Comparison of ENCODE assay signal across 14 cellular contexts in genomic region chr20:5156670-5157448, GRCh38. TPM values are rescaled to one million over a fixed set of nuclear protein-coding genes. Genes with fewer than 3 reads are reported as not detected.
DNase-seq lines count a peak whose midpoint lies in the region; ATAC-seq and TF ChIP-seq lines count a peak whose summit lies in the region.
"Had no signal": no experiment of that assay in that cellular context is flagged by ENCODE, and none has a peak within 500 bp of the region (broad histone marks: within the 10 kb centered on the region; RNA-seq: fewer than 3 reads in every experiment).

No MANE protein-coding gene starts in this region.

- H3K4me3 ChIP-seq in CD8-positive, alpha-beta T cell (ENCODE audit: low read depth, low read length), result no peak overlapping the region
- no peak overlapping the region for H3K4me3 ChIP-seq in choroid plexus epithelial cell (ENCODE audit: low read depth, low read length)
- H3K4me3 ChIP-seq in naive thymus-derived CD4-positive, alpha-beta T cell (ENCODE audit: low read length), result no peak overlapping the region
- no peak overlapping the region for H3K4me3 ChIP-seq in effector memory CD4-positive, alpha-beta T cell (ENCODE audit: insufficient read depth, low read depth, low read length, poor library complexity, severe bottlenecking)

- H3K9me3 Mint-ChIP-seq in CD8-positive, alpha-beta T cell, result no peaks in the 10 kb centered on the region
- H3K9me3 Mint-ChIP-seq in naive thymus-derived CD4-positive, alpha-beta T cell, result peaks cover 0 to 3% (median 0%) of the 10 kb centered on the region in 11 donors
- H3K9me3 Mint-ChIP-seq in activated CD4-positive, alpha-beta T cell treated with anti-CD3 and anti-CD28 coated beads for 36 hours (ENCODE audit: low read depth), result no peaks in the 10 kb centered on the region
- H3K9me3 Mint-ChIP-seq: endodermal cell, nephron had no signal

- no peaks in the 10 kb centered on the region for H3K36me3 ChIP-seq in CD8-positive, alpha-beta T cell (ENCODE audit: insufficient read depth, low read length)
- H3K36me3 ChIP-seq in naive thymus-derived CD4-positive, alpha-beta T cell (ENCODE audit: control insufficient read depth in 2 of 3, insufficient read depth in 3 of 3, low read length in 3 of 3), result no peaks in the 10 kb centered on the region
- peaks cover 8% of the 10 kb centered on the region for H3K36me3 ChIP-seq in effector memory CD4-positive, alpha-beta T cell (ENCODE audit: control insufficient read depth, insufficient read depth, low read length)

- POLR2A ChIA-PET in CD8-positive, alpha-beta T cell (lab: Charles Lee), result interaction anchor here (1.4 kb wide), 1 partner anchor 11 kb away, joined by 3 read pairs; no protein-coding TSS in a partner anchor
- POLR2A ChIA-PET in naive thymus-derived CD4-positive, alpha-beta T cell (lab: Charles Lee), result no interaction called here
- POLR2A ChIA-PET in activated CD4-positive, alpha-beta T cell treated with anti-CD3 and anti-CD28 coated beads for 36 hours (lab: Charles Lee), result no interaction called here

- no peaks in the 10 kb centered on the region for H3K9me3 ChIP-seq in CD8-positive, alpha-beta T cell (ENCODE audit: low read length)
- H3K9me3 ChIP-seq in naive thymus-derived CD4-positive, alpha-beta T cell (ENCODE audit: control insufficient read depth in 2 of 3, low read length in 3 of 3), result no peaks in the 10 kb centered on the region
- H3K9me3 ChIP-seq in effector memory CD4-positive, alpha-beta T cell (ENCODE audit: control insufficient read depth, low read length), result no peaks in the 10 kb centered on the region

- H3K4me1 Mint-ChIP-seq in CD8-positive, alpha-beta T cell (ENCODE audit: low read depth), result peaks cover 73% of the 10 kb centered on the region
- H3K4me1 Mint-ChIP-seq in naive thymus-derived CD4-positive, alpha-beta T cell, result peaks cover 42 to 84% (median 70%) of the 10 kb centered on the region in 7 donors
- H3K4me1 Mint-ChIP-seq in activated CD4-positive, alpha-beta T cell treated with anti-CD3 and anti-CD28 coated beads for 36 hours, result peaks cover 62% of the 10 kb centered on the region

- H3K4me3 Mint-ChIP-seq in CD8-positive, alpha-beta T cell, result no peak overlapping the region
- H3K4me3 Mint-ChIP-seq in naive thymus-derived CD4-positive, alpha-beta T cell, result peak overlapping the region in 3 of 10 donors; percentile 12 to 45 (median 20)
- H3K4me3 Mint-ChIP-seq in activated CD4-positive, alpha-beta T cell treated with anti-CD3 and anti-CD28 coated beads for 36 hours, result no peak overlapping the region
- H3K4me3 Mint-ChIP-seq: endodermal cell, nephron had no signal

- no peak for DNase-seq in CD8-positive, alpha-beta T cell
- DNase-seq in LHCN-M2 (ENCODE audit: low read depth) (peak; percentile 79), choroid plexus epithelial cell (ENCODE audit: low read depth) (peak; percentile 41), RPMI8226 (no peak)
- DNase-seq in naive thymus-derived CD4-positive, alpha-beta T cell, result no peak
- DNase-seq in activated CD4-positive, alpha-beta T cell treated with anti-CD3 and anti-CD28 coated beads for 36 hours, result no peak
- no peak for DNase-seq in effector memory CD4-positive, alpha-beta T cell
- DNase-seq: activated CD8-positive, alpha-beta memory T cell treated with anti-CD3 and anti-CD28 coated beads for 24 hours; endodermal cell; NCI-H1092 treated with DMSO at 0.1 percent for 48 hours; NCI-H748 treated with DMSO at 0.1 percent for 48 hours; T-helper 1 cell had no signal

- intact Hi-C loops in CD8-positive, alpha-beta T cell (cut with DNase I, micrococcal nuclease), result no loop called here
- intact Hi-C loops in naive thymus-derived CD4-positive, alpha-beta T cell (cut with micrococcal nuclease), result no loop called here
- intact Hi-C loops in activated CD4-positive, alpha-beta T cell treated with anti-CD3 and anti-CD28 coated beads for 36 hours (cut with DNase I, micrococcal nuclease), result no loop called here

- no peak for ATAC-seq in CD8-positive, alpha-beta T cell
- no peak for ATAC-seq in naive thymus-derived CD4-positive, alpha-beta T cell
- ATAC-seq in activated CD4-positive, alpha-beta T cell treated with anti-CD3 and anti-CD28 coated beads for 36 hours, result no peak
- ATAC-seq in HG03159 (IDR thresholded peaks at IDR 0.05; ENCODE audit: unreplicated experiment), result no peak

- H3K4me1 ChIP-seq in CD8-positive, alpha-beta T cell (ENCODE audit: insufficient read depth, low read length), result peaks cover 8% of the 10 kb centered on the region
- H3K4me1 ChIP-seq in naive thymus-derived CD4-positive, alpha-beta T cell (ENCODE audit: control insufficient read depth in 2 of 2, insufficient read depth in 2 of 2, low read length in 2 of 2), result peaks cover 7 to 20% of the 10 kb centered on the region in 2 donors
- no peaks in the 10 kb centered on the region for H3K4me1 ChIP-seq in effector memory CD4-positive, alpha-beta T cell (ENCODE audit: control insufficient read depth, insufficient read depth, low read length, poor library complexity, severe bottlenecking)

- peaks cover 26% of the 10 kb centered on the region for H3K36me3 Mint-ChIP-seq in CD8-positive, alpha-beta T cell
- peaks cover 0 to 26% (median 13%) of the 10 kb centered on the region in 5 donors for H3K36me3 Mint-ChIP-seq in naive thymus-derived CD4-positive, alpha-beta T cell
- peaks cover 13% of the 10 kb centered on the region for H3K36me3 Mint-ChIP-seq in activated CD4-positive, alpha-beta T cell treated with anti-CD3 and anti-CD28 coated beads for 36 hours (ENCODE audit: low read depth)

- H3K27me3 Mint-ChIP-seq in CD8-positive, alpha-beta T cell (ENCODE audit: low read depth), result no peaks in the 10 kb centered on the region
- no peaks in the 10 kb centered on the region for H3K27me3 Mint-ChIP-seq in naive thymus-derived CD4-positive, alpha-beta T cell
- H3K27me3 Mint-ChIP-seq in activated CD4-positive, alpha-beta T cell treated with anti-CD3 and anti-CD28 coated beads for 36 hours, result no peaks in the 10 kb centered on the region

- CTCF ChIA-PET in CD8-positive, alpha-beta T cell (lab: Charles Lee), result interaction anchor here (0.9 to 2.2 kb wide), 5 partner anchors 10 to 30 kb away, joined by 3 to 7 read pairs (median 3); partner anchors contain the start of gene CDS2
- CTCF ChIA-PET in naive thymus-derived CD4-positive, alpha-beta T cell (lab: Charles Lee), result no interaction called here
- CTCF ChIA-PET in activated CD4-positive, alpha-beta T cell treated with anti-CD3 and anti-CD28 coated beads for 36 hours (lab: Charles Lee), result interaction anchor here (1.2 to 1.9 kb wide), 3 partner anchors 10 to 30 kb away, joined by 4 read pairs; partner anchors contain the start of gene CDS2

- peak overlapping the region; percentile 15 for H3K27ac Mint-ChIP-seq in CD8-positive, alpha-beta T cell
- H3K27ac Mint-ChIP-seq in naive thymus-derived CD4-positive, alpha-beta T cell, result peak overlapping the region in 5 of 9 donors; percentile 0 to 78 (median 52)
- H3K27ac Mint-ChIP-seq in activated CD4-positive, alpha-beta T cell treated with anti-CD3 and anti-CD28 coated beads for 36 hours, result no peak overlapping the region
- H3K27ac Mint-ChIP-seq: nephron had no signal

- H3K27ac ChIP-seq in CD8-positive, alpha-beta T cell (ENCODE audit: low read depth, low read length), result no peak overlapping the region
- H3K27ac ChIP-seq in naive thymus-derived CD4-positive, alpha-beta T cell (ENCODE audit: low read depth, low read length), result no peak overlapping the region
- H3K27ac ChIP-seq in effector memory CD4-positive, alpha-beta T cell (ENCODE audit: insufficient read depth, low read length, poor library complexity, severe bottlenecking), result no peak overlapping the region

- H3K27me3 ChIP-seq in CD8-positive, alpha-beta T cell (ENCODE audit: insufficient read depth, low read length), result no peaks in the 10 kb centered on the region
- H3K27me3 ChIP-seq in naive thymus-derived CD4-positive, alpha-beta T cell (ENCODE audit: control insufficient read depth in 2 of 2, insufficient read depth in 2 of 2, low read length in 2 of 2), result no peaks in the 10 kb centered on the region
- H3K27me3 ChIP-seq in effector memory CD4-positive, alpha-beta T cell (replicated peaks; ENCODE audit: control insufficient read depth, insufficient read depth, low read length, poor library complexity, severe bottlenecking), result no peaks in the 10 kb centered on the region

- no peak for TF ChIP-seq CTCF in CD8-positive, alpha-beta T cell (IDR thresholded peaks at IDR 0.05)
- no peak for TF ChIP-seq CTCF in choroid plexus epithelial cell (conservative IDR thresholded peaks at IDR 0.05; ENCODE audit: low read depth, low read length)

RNA-seq across cellular contexts. Expression of gene CDS2, which starts 30.1 kb away (rescaled TPM):
- 10 to 100 TPM; 68.7 to 70.9 TPM for total RNA-seq in CD8-positive, alpha-beta T cell
- total RNA-seq in LHCN-M2 (2014; rRNA removed), result 17.5 and 19.7 TPM in 2 replicates
- 14.1 TPM for polyA plus RNA-seq in LHCN-M2 (2012)
- 10 to 100 TPM; 48.3 to 58.3 (median 57.8) TPM for total RNA-seq in naive thymus-derived CD4-positive, alpha-beta T cell
- 10 to 100 TPM; 34.9 to 37.8 TPM for polyA plus RNA-seq in naive thymus-derived CD4-positive, alpha-beta T cell
- 10 to 100 TPM; 34.3 to 41.3 TPM for total RNA-seq in activated CD4-positive, alpha-beta T cell treated with anti-CD3 and anti-CD28 coated beads for 36 hours

RNA-seq across cellular contexts. Expression of gene PCNA, which starts 37.1 kb away (rescaled TPM):
- 10 to 100 TPM; 40.2 to 40.6 TPM for total RNA-seq in CD8-positive, alpha-beta T cell
- total RNA-seq in LHCN-M2 (2014; rRNA removed), result 395 and 397 TPM in 2 replicates
- 143 TPM for polyA plus RNA-seq in LHCN-M2 (2012)
- 100 to 1,000 TPM in 1 of 5 experiments, 10 to 100 TPM in 4; 21.6 to 392 (median 39.3) TPM for total RNA-seq in naive thymus-derived CD4-positive, alpha-beta T cell
- 10 to 100 TPM; 48.3 to 67.4 TPM for polyA plus RNA-seq in naive thymus-derived CD4-positive, alpha-beta T cell
- 100 to 1,000 TPM; 494 to 576 TPM for total RNA-seq in activated CD4-positive, alpha-beta T cell treated with anti-CD3 and anti-CD28 coated beads for 36 hours

RNA-seq across cellular contexts. Expression of gene TMEM230, which starts 44.0 kb away (rescaled TPM):
- total RNA-seq in CD8-positive, alpha-beta T cell, result 10 to 100 TPM; 20.7 to 23.5 TPM
- 111 and 137 TPM in 2 replicates for total RNA-seq in LHCN-M2 (2014; rRNA removed)
- polyA plus RNA-seq in LHCN-M2 (2012), result 100 TPM
- 10 to 100 TPM; 48.5 to 91.7 (median 75.5) TPM for total RNA-seq in naive thymus-derived CD4-positive, alpha-beta T cell
- 100 to 1,000 TPM; 187 to 192 TPM for polyA plus RNA-seq in naive thymus-derived CD4-positive, alpha-beta T cell
- total RNA-seq in activated CD4-positive, alpha-beta T cell treated with anti-CD3 and anti-CD28 coated beads for 36 hours, result 10 to 100 TPM; 63.7 to 66.3 TPM

Comparison
In these comparisons a context has a peak if more than half of its experiments do, and no peak if none do; other contexts are left out.
1. DNase-seq: peak in LHCN-M2 (single experiment) and choroid plexus epithelial cell (single experiment); none in CD8-positive, alpha-beta T cell (0 of 7), naive thymus-derived CD4-positive, alpha-beta T cell (0 of 9), activated CD4-positive, alpha-beta T cell treated with anti-CD3 and anti-CD28 coated beads for 36 hours (single experiment), effector memory CD4-positive, alpha-beta T cell (0 of 3) and RPMI8226 (single experiment).